ENCODE assay signal across 8 cellular contexts in genomic region chr17:1110524-1110843, GRCh38.
DNase-seq lines count a peak whose midpoint lies in the region; ATAC-seq and TF ChIP-seq lines count a peak whose summit lies in the region.

No MANE protein-coding gene starts in this region.

- H3K4me3 Mint-ChIP-seq in activated T-cell treated with anti-CD3 and anti-CD28 coated beads, Interleukin-2, amount 50 U/mL, for 4 hours = peak overlapping the region; percentile 70
- peak overlapping the region; percentile 87 for H3K4me3 Mint-ChIP-seq in activated naive CD8-positive, alpha-beta T cell treated with anti-CD3 and anti-CD28 coated beads, Interleukin-2, amount 10 ng/mL, durations not matched to agents 7 days and 5 days

- POLR2A ChIA-PET in activated naive CD8-positive, alpha-beta T cell treated with anti-CD3 and anti-CD28 coated beads, Interleukin-2, amount 10 ng/mL, durations not matched to agents 7 days and 5 days (lab: Charles Lee) = interaction anchor here (1.0 to 1.3 kb wide), 3 partner anchors 12 to 87 kb away, joined by 4 read pairs; no protein-coding TSS in a partner anchor

- H3K27me3 ChIP-seq in mesenchymal stem cell (ENCODE audit: control insufficient read depth in 1 of 2, insufficient read depth in 1 of 2, low read length in 2 of 2) = no peaks in the 10 kb centered on the region
- no peaks in the 10 kb centered on the region for H3K27me3 ChIP-seq in thyroid gland

- H4K8ac ChIP-seq in mesenchymal stem cell (ENCODE audit: low read length) = peak overlapping the region; percentile 79

- peaks cover 9 to 11% of the 10 kb centered on the region in 2 experiments for H3K36me3 ChIP-seq in mesenchymal stem cell (ENCODE audit: control insufficient read depth in 1 of 2, insufficient read depth in 2 of 2, low read depth in 1 of 2, low read length in 2 of 2)
- H3K36me3 ChIP-seq in thyroid gland = no peaks in the 10 kb centered on the region

- no peak for ATAC-seq in activated T-cell treated with anti-CD3 and anti-CD28 coated beads, Interleukin-2, amount 50 U/mL, for 4 hours
- no peak for ATAC-seq in activated naive CD8-positive, alpha-beta T cell treated with anti-CD3 and anti-CD28 coated beads, Interleukin-2, amount 10 ng/mL, durations not matched to agents 7 days and 5 days (ENCODE audit: low read depth)
- ATAC-seq in GM19035 (IDR thresholded peaks at IDR 0.05; ENCODE audit: unreplicated experiment) = no peak

- H2BK15ac ChIP-seq in mesenchymal stem cell (ENCODE audit: low read depth, poor library complexity, severe bottlenecking) = peak overlapping the region; percentile 73

- peak overlapping the region; percentile 71 for H3K9ac ChIP-seq in mesenchymal stem cell (ENCODE audit: low read length)

- TF ChIP-seq CTCF in thyroid gland (IDR thresholded peaks at IDR 0.05) = no peak

- H3K23ac ChIP-seq in mesenchymal stem cell (ENCODE audit: low read length in 2 of 2) = peak overlapping the region in 1 of 2 experiments; percentile 84

- H3K27ac ChIP-seq in mesenchymal stem cell (ENCODE audit: low read length, poor library complexity, severe bottlenecking) = peak overlapping the region; percentile 90
- H3K27ac ChIP-seq in thyroid gland = peak overlapping the region in 2 of 3 donors; percentile 50 to 83

- H3K4me2 ChIP-seq in mesenchymal stem cell (ENCODE audit: low read length, poor library complexity, severe bottlenecking) = no peak overlapping the region

- no peaks in the 10 kb centered on the region for H3K27me3 Mint-ChIP-seq in activated T-cell treated with anti-CD3 and anti-CD28 coated beads, Interleukin-2, amount 50 U/mL, for 4 hours (ENCODE audit: low read depth)
- H3K27me3 Mint-ChIP-seq in activated naive CD8-positive, alpha-beta T cell treated with anti-CD3 and anti-CD28 coated beads, Interleukin-2, amount 10 ng/mL, durations not matched to agents 7 days and 5 days = no peaks in the 10 kb centered on the region

- peak overlapping the region in 1 of 2 experiments; percentile 61 for H3K14ac ChIP-seq in mesenchymal stem cell (ENCODE audit: low read length in 2 of 2)

- H2AFZ ChIP-seq in mesenchymal stem cell (ENCODE audit: low read depth, low read length) = no peak overlapping the region

- H3K9me3 ChIP-seq in mesenchymal stem cell (ENCODE audit: control insufficient read depth, low read length) (no peaks in the 10 kb centered on the region), thyroid gland (no peaks in the 10 kb centered on the region)

- peak overlapping the region; percentile 90 for H2AK5ac ChIP-seq in mesenchymal stem cell (ENCODE audit: low read length, severe bottlenecking)

- H3K4me1 ChIP-seq in mesenchymal stem cell (ENCODE audit: control insufficient read depth, insufficient read depth, low read depth, low read length) (peaks cover 58% of the 10 kb centered on the region), thyroid gland (peaks cover 16 to 52% of the 10 kb centered on the region in 2 donors)

- intact Hi-C loops in thyroid gland (cut with DNase I) = no loop called here

- peak overlapping the region; percentile 79 to 91 for H3K4ac ChIP-seq in mesenchymal stem cell (ENCODE audit: low read depth in 1 of 2, low read length in 2 of 2)

- H3K18ac ChIP-seq in mesenchymal stem cell (ENCODE audit: low read depth in 1 of 2, low read length in 2 of 2) = peak overlapping the region; percentile 84 to 92

- H3K9me3 Mint-ChIP-seq in activated T-cell treated with anti-CD3 and anti-CD28 coated beads, Interleukin-2, amount 50 U/mL, for 4 hours = no peaks in the 10 kb centered on the region
- no peaks in the 10 kb centered on the region for H3K9me3 Mint-ChIP-seq in activated naive CD8-positive, alpha-beta T cell treated with anti-CD3 and anti-CD28 coated beads, Interleukin-2, amount 10 ng/mL, durations not matched to agents 7 days and 5 days

- peak overlapping the region; percentile 71 for H2BK5ac ChIP-seq in mesenchymal stem cell (ENCODE audit: low read depth, low read length, poor library complexity, severe bottlenecking)

- peak overlapping the region; percentile 94 for H4K91ac ChIP-seq in mesenchymal stem cell (ENCODE audit: low read length)

- H3K36me3 Mint-ChIP-seq in activated T-cell treated with anti-CD3 and anti-CD28 coated beads, Interleukin-2, amount 50 U/mL, for 4 hours (ENCODE audit: insufficient read depth) = peaks cover 5% of the 10 kb centered on the region
- H3K36me3 Mint-ChIP-seq in activated naive CD8-positive, alpha-beta T cell treated with anti-CD3 and anti-CD28 coated beads, Interleukin-2, amount 10 ng/mL, durations not matched to agents 7 days and 5 days = peaks cover 7% of the 10 kb centered on the region

- H3K27ac Mint-ChIP-seq in activated naive CD8-positive, alpha-beta T cell treated with anti-CD3 and anti-CD28 coated beads, Interleukin-2, amount 10 ng/mL, durations not matched to agents 7 days and 5 days = peak overlapping the region; percentile 85

- H2BK120ac ChIP-seq in mesenchymal stem cell (ENCODE audit: low read depth, low read length) = peak overlapping the region; percentile 85

- TF ChIP-seq POLR2A in thyroid gland (IDR thresholded peaks at IDR 0.05) = no peak

- DNase-seq in activated T-cell treated with anti-CD3 and anti-CD28 coated beads, Interleukin-2, amount 50 U/mL, for 4 hours = no peak
- DNase-seq in activated T-cell treated with anti-CD3 and anti-CD28 coated beads, Interleukin-2, amount 50 U/mL, for 1 hour = no peak
- no peak for DNase-seq in activated naive CD8-positive, alpha-beta T cell treated with anti-CD3 and anti-CD28 coated beads, Interleukin-2, amount 10 ng/mL, durations not matched to agents 7 days and 5 days
- DNase-seq in mesenchymal stem cell (no peak), thyroid gland (no peak), NOMO-1 treated with DMSO at 0.1 percent for 48 hours (lab: John Stamatoyannopoulos, UW; ENCODE audit: unreplicated experiment) (no peak), DMS153 (lab: John Stamatoyannopoulos, UW) (no peak)

- WGBS in mesenchymal stem cell = 55% methylated on average over 4 of the region's 4 CpGs
- WGBS in thyroid gland, 2 donors = 48 to 53% methylated on average over 3 to 4 of the region's 4 CpGs

- peaks cover 54% of the 10 kb centered on the region for H3K4me1 Mint-ChIP-seq in activated T-cell treated with anti-CD3 and anti-CD28 coated beads, Interleukin-2, amount 50 U/mL, for 4 hours (ENCODE audit: low read depth)
- H3K4me1 Mint-ChIP-seq in activated naive CD8-positive, alpha-beta T cell treated with anti-CD3 and anti-CD28 coated beads, Interleukin-2, amount 10 ng/mL, durations not matched to agents 7 days and 5 days = peaks cover 42% of the 10 kb centered on the region

- peaks cover 8% of the 10 kb centered on the region for H3K79me1 ChIP-seq in mesenchymal stem cell (replicated peaks; ENCODE audit: low read length, poor library complexity, severe bottlenecking)

- peak overlapping the region; percentile 29 to 98 for H2BK12ac ChIP-seq in mesenchymal stem cell (ENCODE audit: low read length in 2 of 2)

- H3K4me3 ChIP-seq in mesenchymal stem cell (ENCODE audit: insufficient read depth in 1 of 2, low read depth in 1 of 2, low read length in 2 of 2) (peak overlapping the region in 1 of 2 experiments; percentile 71), thyroid gland (replicated peaks in 1 of 3) (peak overlapping the region in 1 of 3 donors; percentile 60)
